In genomic region chr10:69893271-69893900, GRCh38 we compare ENCODE assay signal across 1 cellular context.
TF ChIP-seq lines count a peak whose summit lies in the region.

No MANE protein-coding gene starts in this region.

TF ChIP-seq in H1, 55 proteins besides CTCF, POLR2A, EP300 and RAD21 (continued from another document):
- TF ChIP-seq USF2 (IDR thresholded peaks at IDR 0.05; ENCODE audit: low read length) (no peak), NRF1 (IDR thresholded peaks at IDR 0.05; ENCODE audit: low read depth, low read length) (no peak), RNF2 (IDR thresholded peaks at IDR 0.05; ENCODE audit: borderline replicate concordance, low read depth, low read length, missing control alignments, poor library complexity, severe bottlenecking) (no peak), TAF7 (optimal IDR thresholded peaks at IDR 0.05; ENCODE audit: borderline replicate concordance, low read depth, low read length) (no peak), MAFK (IDR thresholded peaks at IDR 0.05; ENCODE audit: low read depth, low read length) (no peak), RXRA (IDR thresholded peaks at IDR 0.05; ENCODE audit: insufficient read depth, low read depth, low read length) (no peak), CTBP2 (IDR thresholded peaks at IDR 0.05; ENCODE audit: borderline replicate concordance, insufficient read depth, insufficient read length, low read length) (no peak), CBX8 (IDR thresholded peaks at IDR 0.05; ENCODE audit: borderline replicate concordance, low read depth, low read length) (no peak), POLR2AphosphoS5 (IDR thresholded peaks at IDR 0.05; ENCODE audit: low read depth, low read length) (no peak), TCF12 (IDR thresholded peaks at IDR 0.05; ENCODE audit: low read depth, low read length) (no peak), FOSL1 (IDR thresholded peaks at IDR 0.05; ENCODE audit: insufficient read depth, low read depth, low read length) (no peak)
